Comparison of ENCODE assay signal across 8 cellular contexts in genomic region chr10:112182808-112183328, GRCh38. TPM values are rescaled to one million over a fixed set of nuclear protein-coding genes. Genes with fewer than 3 reads are reported as not detected.
A peak's percentile ranks its signal among the peaks of the same experiment; 100 is the strongest.
DNase-seq lines count a peak whose midpoint lies in the region; ATAC-seq and TF ChIP-seq lines count a peak whose summit lies in the region.

No MANE protein-coding gene starts in this region.

- no peak overlapping the region for H2BK5ac ChIP-seq in mesenchymal stem cell (ENCODE audit: low read depth, low read length, poor library complexity, severe bottlenecking)

- ATAC-seq in HG02981 (IDR thresholded peaks at IDR 0.05; ENCODE audit: unreplicated experiment) = no peak

- peaks cover 0 to 21% of the 10 kb centered on the region in 2 experiments for H3K36me3 ChIP-seq in mesenchymal stem cell (ENCODE audit: control insufficient read depth in 1 of 2, insufficient read depth in 2 of 2, low read depth in 1 of 2, low read length in 2 of 2)

- H3K9me3 ChIP-seq in mesenchymal stem cell (ENCODE audit: control insufficient read depth, low read length) = peaks cover 6% of the 10 kb centered on the region

- peak; percentile 1 for DNase-seq in A172 (ENCODE audit: low spot score)
- DNase-seq in HFF-Myc (ENCODE audit: extremely low read depth, low read depth) = no peak
- DNase-seq in astrocyte of the spinal cord (ENCODE audit: low read depth, low spot score) = no peak
- no peak for DNase-seq in mesenchymal stem cell
- no peak for DNase-seq in retina
- DNase-seq in putamen (ENCODE audit: low spot score) = no peak
- DNase-seq in ACHN = no peak

- H2BK12ac ChIP-seq in mesenchymal stem cell (ENCODE audit: low read length in 2 of 2) = no peak overlapping the region

- H2BK15ac ChIP-seq in mesenchymal stem cell (ENCODE audit: low read depth, poor library complexity, severe bottlenecking) = no peak overlapping the region

- peaks cover 8% of the 10 kb centered on the region for H3K79me1 ChIP-seq in mesenchymal stem cell (replicated peaks; ENCODE audit: low read length, poor library complexity, severe bottlenecking)

- no peak for TF ChIP-seq CTCF in HFF-Myc (IDR thresholded peaks at IDR 0.05; ENCODE audit: low read depth, low read length, missing control alignments)
- no peak for TF ChIP-seq CTCF in astrocyte of the spinal cord (IDR thresholded peaks at IDR 0.05; ENCODE audit: low read depth, low read length)

- no peak overlapping the region for H4K91ac ChIP-seq in mesenchymal stem cell (ENCODE audit: low read length)

- no peak overlapping the region for H3K23ac ChIP-seq in mesenchymal stem cell (ENCODE audit: low read length in 2 of 2)

- peak overlapping the region; percentile 87 for H3K4me2 ChIP-seq in mesenchymal stem cell (ENCODE audit: low read length, poor library complexity, severe bottlenecking)

- no peak overlapping the region for H2AK5ac ChIP-seq in mesenchymal stem cell (ENCODE audit: low read length, severe bottlenecking)

- no peak overlapping the region for H3K18ac ChIP-seq in mesenchymal stem cell (ENCODE audit: low read depth in 1 of 2, low read length in 2 of 2)

- peak overlapping the region in 1 of 2 experiments; percentile 39 for H3K4ac ChIP-seq in mesenchymal stem cell (ENCODE audit: low read depth in 1 of 2, low read length in 2 of 2)

- H3K9ac ChIP-seq in mesenchymal stem cell (ENCODE audit: low read length) = peak overlapping the region; percentile 98

- in situ Hi-C loops in astrocyte of the spinal cord (cut with HindIII; ENCODE audit: low sequenced_read_pairs) (no loop called here), ACHN (cut with HindIII; ENCODE audit: low pct_ligation_motif_present, low pct_unique_long_range_greater_than_20kb, low sequenced_read_pairs) (loop anchor here (25.0 kb wide), 1 partner anchor 129 kb away; no protein-coding TSS in a partner anchor)

- peak overlapping the region; percentile 94 for H2AFZ ChIP-seq in mesenchymal stem cell (ENCODE audit: low read depth, low read length)

- no peak overlapping the region for H3K27ac ChIP-seq in mesenchymal stem cell (ENCODE audit: low read length, poor library complexity, severe bottlenecking)

- no peaks in the 10 kb centered on the region for H3K27me3 ChIP-seq in mesenchymal stem cell (ENCODE audit: control insufficient read depth in 1 of 2, insufficient read depth in 1 of 2, low read length in 2 of 2)

- WGBS in mesenchymal stem cell = 51% methylated on average over 10 of the region's 10 CpGs

- peaks cover 3% of the 10 kb centered on the region for H3K4me1 ChIP-seq in mesenchymal stem cell (ENCODE audit: control insufficient read depth, insufficient read depth, low read depth, low read length)

- peak overlapping the region; percentile 93 for H3K4me3 ChIP-seq in HFF-Myc (replicated peaks; ENCODE audit: low read depth, low read length)
- H3K4me3 ChIP-seq in astrocyte of the spinal cord (ENCODE audit: low read depth, low read length) = peak overlapping the region; percentile 67
- H3K4me3 ChIP-seq in mesenchymal stem cell (ENCODE audit: insufficient read depth in 1 of 2, low read depth in 1 of 2, low read length in 2 of 2) = peak overlapping the region; percentile 87 to 97

- no peak overlapping the region for H3K14ac ChIP-seq in mesenchymal stem cell (ENCODE audit: low read length in 2 of 2)

- no peak overlapping the region for H2BK120ac ChIP-seq in mesenchymal stem cell (ENCODE audit: low read depth, low read length)

- peak overlapping the region; percentile 80 for H4K8ac ChIP-seq in mesenchymal stem cell (ENCODE audit: low read length)

RNA-seq across cellular contexts. Expression of gene GPAM, which starts 0.7 kb away (rescaled TPM):
- total RNA-seq in A172 (2014; rRNA removed; shearing (Covaris generic)) = 12.0 and 12.5 TPM in 2 replicates
- polyA plus RNA-seq in mesenchymal stem cell (2013, experiment 1 of 2) = 2.3 TPM
- 2.5 TPM for polyA plus RNA-seq in mesenchymal stem cell (2013, experiment 2 of 2)
